27 cellular contexts compared by ENCODE assay signal in the genomic region with DNA sequence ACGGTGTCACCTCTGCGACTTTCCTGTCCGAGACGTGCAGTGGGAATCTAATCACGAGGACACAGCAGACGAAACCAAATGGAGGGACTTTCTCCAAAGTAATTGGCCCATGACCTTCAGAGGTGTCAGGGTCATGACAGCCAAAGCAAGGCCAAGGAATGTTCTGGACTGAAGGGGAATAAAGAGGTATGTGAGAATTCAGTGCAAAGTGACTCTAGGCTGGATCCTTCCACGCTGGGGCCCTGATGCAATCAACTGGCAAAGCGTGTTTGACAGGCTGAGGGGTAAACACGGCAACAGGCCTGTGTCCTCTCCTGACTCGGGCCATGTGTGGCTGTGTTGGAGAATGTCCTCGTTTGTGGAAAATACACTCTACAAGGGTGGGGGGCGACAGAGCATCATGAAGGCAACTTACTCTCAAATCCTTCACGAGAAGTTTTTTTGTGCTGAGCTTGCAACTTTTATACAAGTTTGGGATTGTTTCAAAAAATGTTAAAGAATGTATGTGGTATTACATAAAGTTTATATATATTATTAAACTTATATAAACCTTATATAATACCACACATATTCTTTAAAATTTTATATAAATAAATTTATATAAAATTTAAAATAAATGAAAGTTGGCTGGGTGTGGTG. TPM values are rescaled to one million over a fixed set of nuclear protein-coding genes. Genes with fewer than 3 reads are reported as not detected.
DNase-seq lines count a peak whose midpoint lies in the region; TF ChIP-seq lines count a peak whose summit lies in the region.
"Had no signal": no experiment of that assay in that cellular context is flagged by ENCODE, and none has a peak within 500 bp of the region (broad histone marks: within the 10 kb centered on the region; RNA-seq: fewer than 3 reads in every experiment).

No MANE protein-coding gene starts in this region.

- no peak overlapping the region for H2AFZ ChIP-seq in hepatocyte

- H3K4me3 ChIP-seq in hepatocyte (no peak overlapping the region), prostate gland (no peak overlapping the region)
- H3K4me3 ChIP-seq: esophagus squamous epithelium, gastrocnemius medialis, skin epidermis had no signal

- no peaks in the 10 kb centered on the region for H3K9me2 ChIP-seq in hepatocyte (replicated peaks; ENCODE audit: insufficient read depth)
- H3K9me2 ChIP-seq: SK-N-SH had no signal

- H3K4me1 ChIP-seq in hepatocyte (ENCODE audit: insufficient read depth) (peaks cover 4% of the 10 kb centered on the region), prostate gland (replicated peaks) (no peaks in the 10 kb centered on the region)
- H3K4me1 ChIP-seq: gastrocnemius medialis had no signal

- no peak for TF ChIP-seq EP300 in Ishikawa (IDR thresholded peaks at IDR 0.05; ENCODE audit: borderline replicate concordance)

- peak; percentile 2 for DNase-seq in SIG-M5 treated with dmso at 0.1 percent for 504 hours (lab: John Stamatoyannopoulos, UW; ENCODE audit: unreplicated experiment)
- no peak for DNase-seq in SIG-M5 (lab: John Stamatoyannopoulos, UW)
- DNase-seq in hepatocyte (ENCODE audit: low spot score): peak; percentile 53
- DNase-seq in prostate gland (ENCODE audit: low spot score): peak; percentile 77
- no peak for DNase-seq in NCI-H2171 treated with DMSO at 0.1 percent for 48 hours (lab: John Stamatoyannopoulos, UW)
- no peak for DNase-seq in amniotic stem cell (lab: John Stamatoyannopoulos, UW)
- DNase-seq in DMS 273 treated with DMSO at 0.1 percent for 48 hours (lab: John Stamatoyannopoulos, UW): no peak
- DNase-seq: activated CD4-positive, alpha-beta T cell treated with anti-CD3 and anti-CD28 coated beads for 48 hours; activated T-cell treated with anti-CD3 and anti-CD28 coated beads, Interleukin-2, amount 50 U/mL, for 24 hours; AML-193; CD8-positive, alpha-beta T cell; cortex of kidney; DMS79 treated with DMSO at 0.1 percent for 48 hours; esophagus squamous epithelium; gastrocnemius medialis; GOT3; hypothalamus; NCI-H1417 treated with DMSO at 0.1 percent for 48 hours; NCI-H510A treated with DMSO at 0.1 percent for 48 hours; SK-N-SH; T-helper 17 cell had no signal

- H3K36me3 ChIP-seq in hepatocyte (replicated peaks; ENCODE audit: insufficient read depth, low read depth) (no peaks in the 10 kb centered on the region), prostate gland (no peaks in the 10 kb centered on the region)
- H3K36me3 ChIP-seq: esophagus squamous epithelium, gastrocnemius medialis had no signal

- no peak for TF ChIP-seq CTCF in hepatocyte (IDR thresholded peaks at IDR 0.05; ENCODE audit: poor library complexity)
- TF ChIP-seq CTCF in prostate gland (IDR thresholded peaks at IDR 0.05): no peak

- TF ChIP-seq POLR2A in prostate gland (IDR thresholded peaks at IDR 0.05): no peak

- TF ChIP-seq RAD21 in Ishikawa (IDR thresholded peaks at IDR 0.05; ENCODE audit: low read depth): 0 out of 2 replicates have a peak, but pooled peaks have one; percentile 7

- H4K20me1 ChIP-seq in hepatocyte (ENCODE audit: insufficient read depth, poor library complexity, severe bottlenecking): no peaks in the 10 kb centered on the region

- H3K79me2 ChIP-seq in hepatocyte: no peaks in the 10 kb centered on the region

- H3K27ac ChIP-seq in hepatocyte: no peak overlapping the region
- H3K27ac ChIP-seq in prostate gland: peak overlapping the region; percentile 0 to 57
- H3K27ac ChIP-seq: esophagus squamous epithelium, gastrocnemius medialis, skin epidermis had no signal

- peaks cover 3% of the 10 kb centered on the region for H3K27me3 ChIP-seq in hepatocyte
- no peaks in the 10 kb centered on the region for H3K27me3 ChIP-seq in prostate gland (replicated peaks; ENCODE audit: insufficient read depth)

- H3K4me2 ChIP-seq in hepatocyte: no peak overlapping the region
- H3K4me2 ChIP-seq: SK-N-SH had no signal

- WGBS in hepatocyte (ENCODE audit: low lambda C conversion rate, missing lambda C conversion rate): 72% methylated on average over 13 of the region's 13 CpGs
- WGBS in prostate gland: 65% methylated on average over 13 of the region's 13 CpGs

- intact Hi-C loops in prostate gland (cut with DNase I): no loop called here

- H3K9me3 ChIP-seq in hepatocyte (ENCODE audit: low read depth): no peaks in the 10 kb centered on the region
- H3K9me3 ChIP-seq in prostate gland: no peaks in the 10 kb centered on the region
- H3K9me3 ChIP-seq: esophagus squamous epithelium, gastrocnemius medialis, SK-N-SH had no signal

TF ChIP-seq in Ishikawa, 13 proteins besides CTCF, POLR2A, EP300 and RAD21:
- TF ChIP-seq, protein P1, sequence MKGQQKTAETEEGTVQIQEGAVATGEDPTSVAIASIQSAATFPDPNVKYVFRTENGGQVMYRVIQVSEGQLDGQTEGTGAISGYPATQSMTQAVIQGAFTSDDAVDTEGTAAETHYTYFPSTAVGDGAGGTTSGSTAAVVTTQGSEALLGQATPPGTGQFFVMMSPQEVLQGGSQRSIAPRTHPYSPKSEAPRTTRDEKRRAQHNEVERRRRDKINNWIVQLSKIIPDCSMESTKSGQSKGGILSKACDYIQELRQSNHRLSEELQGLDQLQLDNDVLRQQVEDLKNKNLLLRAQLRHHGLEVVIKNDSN (IDR thresholded peaks at IDR 0.05): no peak
- no peak for TF ChIP-seq YY1 (IDR thresholded peaks at IDR 0.05; ENCODE audit: low read depth)
- TF ChIP-seq TCF12 (IDR thresholded peaks at IDR 0.05; ENCODE audit: low read depth): no peak
- TF ChIP-seq, protein P2, sequence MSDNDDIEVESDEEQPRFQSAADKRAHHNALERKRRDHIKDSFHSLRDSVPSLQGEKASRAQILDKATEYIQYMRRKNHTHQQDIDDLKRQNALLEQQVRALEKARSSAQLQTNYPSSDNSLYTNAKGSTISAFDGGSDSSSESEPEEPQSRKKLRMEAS (IDR thresholded peaks at IDR 0.05): peak; percentile 60
- no peak for TF ChIP-seq REST (IDR thresholded peaks at IDR 0.05; ENCODE audit: low read depth)
- TF ChIP-seq CEBPB (IDR thresholded peaks at IDR 0.05): peak; percentile 85
- TF ChIP-seq FOXM1 (IDR thresholded peaks at IDR 0.05; ENCODE audit: borderline replicate concordance, low read depth): no peak
- TF ChIP-seq TEAD4 (IDR thresholded peaks at IDR 0.05): peak; percentile 34; the same call in 1 of the 2 replicates
TF ChIP-seq in Ishikawa: peak in this region for 3.

RNA-seq across cellular contexts. Expression of gene CFAP74, which starts 1.7 kb away (rescaled TPM):
- total RNA-seq in hepatocyte: not detected in 2 replicates
- polyA plus RNA-seq in hepatocyte: 0.07 TPM in 1 of 2 replicates, not detected in the other
- 1 to 10 TPM in 1 of 2 donors, not detected in 1; 9.1 TPM for total RNA-seq in prostate gland
- total RNA-seq: A172; activated CD8-positive, alpha-beta memory T cell treated with anti-CD3 and anti-CD28 coated beads for 36 hours; CD8-positive, alpha-beta T cell; esophagus squamous epithelium; gastrocnemius medialis; lung microvascular endothelial cell; pulmonary artery endothelial cell; T-helper 17 cell had no signal
- polyA plus RNA-seq: SK-N-SH had no signal

RNA-seq across cellular contexts. Expression of gene GABRD, which starts 17.3 kb away (rescaled TPM):
- total RNA-seq in hepatocyte (not detected in 2 replicates), prostate gland (1 to 10 TPM in 1 of 2 donors, under 1 TPM in 1; 0.32 to 7.6 TPM)
- polyA plus RNA-seq in hepatocyte: not detected in 2 replicates
- total RNA-seq: activated CD8-positive, alpha-beta memory T cell treated with anti-CD3 and anti-CD28 coated beads for 36 hours; pulmonary artery endothelial cell had no signal

RNA-seq across cellular contexts. Expression of gene PRKCZ, which starts 48.3 kb away (rescaled TPM):
- 41.0 and 45.6 TPM in 2 replicates for total RNA-seq in hepatocyte
- polyA plus RNA-seq in hepatocyte: 52.3 and 52.5 TPM in 2 replicates
- 10 to 100 TPM; 34.5 to 46.7 TPM for total RNA-seq in prostate gland

Comparison
In these comparisons a context has a peak if more than half of its experiments do, and no peak if none do; other contexts are left out.
1. DNase-seq: peak in SIG-M5 treated with dmso at 0.1 percent for 504 hours (single experiment), hepatocyte (single experiment) and prostate gland (single experiment); none in SIG-M5 (single experiment), NCI-H2171 treated with DMSO at 0.1 percent for 48 hours (single experiment), amniotic stem cell (single experiment) and DMS 273 treated with DMSO at 0.1 percent for 48 hours (single experiment).